Comparison of ENCODE assay signal across 18 cellular contexts in genomic region chr3:193816028-193816395, GRCh38.
"Had no signal": no experiment of that assay in that cellular context is flagged by ENCODE, and none has a peak within 500 bp of the region (broad histone marks: within the 10 kb centered on the region; RNA-seq: fewer than 3 reads in every experiment).

No MANE protein-coding gene starts in this region.

- H3K27ac ChIP-seq: coronary artery, ovary, psoas muscle, thoracic aorta, tibial nerve had no signal

- H3K4me3 ChIP-seq: ovary, psoas muscle, sigmoid colon had no signal

- DNase-seq: effector memory CD4-positive, alpha-beta T cell; esophagus squamous epithelium; foreskin melanocyte; immature natural killer cell; kidney glomerular epithelial cell; midbrain; naive thymus-derived CD4-positive, alpha-beta T cell; stimulated activated CD4-positive, alpha-beta T cell treated with anti-CD3 and anti-CD28 coated beads, Interleukin-2, amount 100 ng/mL, for 48 hours; stimulated activated naive B cell treated with anti-CD40 and anti-IgM and Interleukin-4, amounts not matched to agents 10 μg/mL and 1 μg/mL and 100 μg/mL, for 72 hours had no signal

- ATAC-seq: naive thymus-derived CD4-positive, alpha-beta T cell; stimulated activated naive B cell treated with anti-CD40 and anti-IgM and Interleukin-4, amounts not matched to agents 10 μg/mL and 1 μg/mL and 100 μg/mL, for 72 hours had no signal

- H3K27ac Mint-ChIP-seq: immature natural killer cell; naive thymus-derived CD4-positive, alpha-beta T cell; nephron progenitor cell; stimulated activated naive B cell treated with anti-CD40 and anti-IgM and Interleukin-4, amounts not matched to agents 10 μg/mL and 1 μg/mL and 100 μg/mL, for 72 hours; stimulated activated naive CD8-positive, alpha-beta T cell treated with anti-CD3 and anti-CD28 coated beads, Interleukin-15, Interleukin-2, amounts not matched to agents 100 ng/mL and 50 ng/mL, for 24 hours had no signal

- H3K36me3 ChIP-seq: esophagus squamous epithelium, heart right ventricle, ovary, sigmoid colon, thoracic aorta, tibial nerve had no signal

- H3K4me3 Mint-ChIP-seq: immature natural killer cell; naive thymus-derived CD4-positive, alpha-beta T cell; stimulated activated naive B cell treated with anti-CD40 and anti-IgM and Interleukin-4, amounts not matched to agents 10 μg/mL and 1 μg/mL and 100 μg/mL, for 72 hours; stimulated activated naive CD8-positive, alpha-beta T cell treated with anti-CD3 and anti-CD28 coated beads, Interleukin-15, Interleukin-2, amounts not matched to agents 100 ng/mL and 50 ng/mL, for 24 hours had no signal

- H3K27me3 ChIP-seq: esophagus squamous epithelium, ovary, sigmoid colon, tibial nerve had no signal

- H3K9me3 Mint-ChIP-seq: immature natural killer cell; naive thymus-derived CD4-positive, alpha-beta T cell; nephron progenitor cell; stimulated activated naive B cell treated with anti-CD40 and anti-IgM and Interleukin-4, amounts not matched to agents 10 μg/mL and 1 μg/mL and 100 μg/mL, for 72 hours; stimulated activated naive CD8-positive, alpha-beta T cell treated with anti-CD3 and anti-CD28 coated beads, Interleukin-15, Interleukin-2, amounts not matched to agents 100 ng/mL and 50 ng/mL, for 24 hours had no signal

- H3K9me3 ChIP-seq: esophagus squamous epithelium, heart right ventricle, ovary, psoas muscle, sigmoid colon, thoracic aorta, tibial nerve had no signal

- H3K36me3 Mint-ChIP-seq: immature natural killer cell; naive thymus-derived CD4-positive, alpha-beta T cell; stimulated activated naive B cell treated with anti-CD40 and anti-IgM and Interleukin-4, amounts not matched to agents 10 μg/mL and 1 μg/mL and 100 μg/mL, for 72 hours had no signal

- H3K4me1 ChIP-seq: sigmoid colon had no signal

- H3K4me1 Mint-ChIP-seq: immature natural killer cell had no signal
